Comparison of ENCODE assay signal across 9 cellular contexts in genomic region chr1:172662464-172663109, GRCh38. TPM values are rescaled to one million over a fixed set of nuclear protein-coding genes. Genes with fewer than 3 reads are reported as not detected.
DNase-seq lines count a peak whose midpoint lies in the region; ATAC-seq and TF ChIP-seq lines count a peak whose summit lies in the region.
"Had no signal": no experiment of that assay in that cellular context is flagged by ENCODE, and none has a peak within 500 bp of the region (broad histone marks: within the 10 kb centered on the region; RNA-seq: fewer than 3 reads in every experiment).

No MANE protein-coding gene starts in this region.

- no peaks in the 10 kb centered on the region for H3K9me2 ChIP-seq in SK-N-SH

- H3K4me1 ChIP-seq in SK-N-SH (ENCODE audit: control insufficient read depth in 1 of 2, insufficient read depth in 2 of 2, low read depth in 1 of 2, low read length in 1 of 2) = peaks cover 0 to 2% of the 10 kb centered on the region in 2 experiments; a peak in 3 of 4 replicates

- no peaks in the 10 kb centered on the region for H3K79me2 ChIP-seq in SK-N-SH (ENCODE audit: insufficient read depth)

- H3K27me3 ChIP-seq in SK-N-SH (ENCODE audit: insufficient read depth) = no peaks in the 10 kb centered on the region

- peak; percentile 88 for ATAC-seq in GM18519 (IDR thresholded peaks at IDR 0.05; ENCODE audit: low FRiP score, unreplicated experiment)
- ATAC-seq in HG03060 (IDR thresholded peaks at IDR 0.05; ENCODE audit: low read depth, unreplicated experiment) = peak; percentile 65

- intact Hi-C loops in activated naive CD4-positive, alpha-beta T cell treated with anti-CD3 and anti-CD28 coated beads for 36 hours (cut with micrococcal nuclease) = loop anchor here (1.0 to 2.0 kb wide), 8 partner anchors 8 to 176 kb away; partner anchors contain the start of gene SUCO

- H3K27ac ChIP-seq in SK-N-SH (ENCODE audit: low read depth in 2 of 2, low read length in 1 of 2) = no peak overlapping the region

- H3K4me3 ChIP-seq in SK-N-SH (ENCODE audit: low read depth in 2 of 2, low read length in 1 of 2) = no peak overlapping the region

- POLR2A ChIA-PET in SK-N-SH (lab: Yijun Ruan, JAX) = no interaction called here

- peaks cover 17% of the 10 kb centered on the region for H3K36me3 Mint-ChIP-seq in activated naive CD4-positive, alpha-beta T cell treated with anti-CD3 and anti-CD28 coated beads for 36 hours (ENCODE audit: low read depth)
- H3K36me3 Mint-ChIP-seq in type B pancreatic cell = no peaks in the 10 kb centered on the region

- no peak for TF ChIP-seq CTCF in SK-N-SH (IDR thresholded peaks at IDR 0.05)
- no peak for TF ChIP-seq CTCF in type B pancreatic cell (conservative IDR thresholded peaks at IDR 0.05)

- H3K9me3 ChIP-seq in SK-N-SH = no peaks in the 10 kb centered on the region

- H3K4me2 ChIP-seq in SK-N-SH = no peak overlapping the region

- no peak overlapping the region for H3K9ac ChIP-seq in SK-N-SH

- H2AFZ ChIP-seq in SK-N-SH (ENCODE audit: low read depth) = peak overlapping the region; percentile 78; the same call in 1 of the 2 replicates

- CTCF ChIA-PET in SK-N-SH (lab: Yijun Ruan, JAX) = no interaction called here
- CTCF ChIA-PET in activated naive CD4-positive, alpha-beta T cell treated with anti-CD3 and anti-CD28 coated beads for 36 hours (lab: Charles Lee) = interaction anchor here (0.9 to 1.7 kb wide), 3 partner anchors 52 to 75 kb away, joined by 3 to 6 read pairs (median 4); no protein-coding TSS in a partner anchor

- H3K27me3 Mint-ChIP-seq in activated naive CD4-positive, alpha-beta T cell treated with anti-CD3 and anti-CD28 coated beads for 36 hours (ENCODE audit: low read depth) = peaks cover 3% of the 10 kb centered on the region
- H3K27me3 Mint-ChIP-seq in type B pancreatic cell = peaks cover 5% of the 10 kb centered on the region

- H3K4me3 Mint-ChIP-seq in activated naive CD4-positive, alpha-beta T cell treated with anti-CD3 and anti-CD28 coated beads for 36 hours = peak overlapping the region; percentile 26
- no peak overlapping the region for H3K4me3 Mint-ChIP-seq in type B pancreatic cell
- H3K4me3 Mint-ChIP-seq: dendritic cell treated with granulocyte-macrophage colony-stimulating factor and Interleukin-4, amounts not matched to agents 40 ng/mL and 50 ng/mL, for 4 days had no signal

- H3K27ac Mint-ChIP-seq in activated naive CD4-positive, alpha-beta T cell treated with anti-CD3 and anti-CD28 coated beads for 36 hours = peak overlapping the region; percentile 60
- H3K27ac Mint-ChIP-seq in type B pancreatic cell = no peak overlapping the region
- H3K27ac Mint-ChIP-seq: dendritic cell treated with granulocyte-macrophage colony-stimulating factor and Interleukin-4, amounts not matched to agents 40 ng/mL and 50 ng/mL, for 4 days had no signal

- no peak for TF ChIP-seq EP300 in SK-N-SH (IDR thresholded peaks at IDR 0.05; ENCODE audit: borderline replicate concordance in 1 of 2, low read depth in 1 of 2, low read length in 1 of 2)

- peaks cover 68% of the 10 kb centered on the region for H3K4me1 Mint-ChIP-seq in activated naive CD4-positive, alpha-beta T cell treated with anti-CD3 and anti-CD28 coated beads for 36 hours (ENCODE audit: low read depth)
- H3K4me1 Mint-ChIP-seq in type B pancreatic cell (ENCODE audit: unreplicated experiment) = no peaks in the 10 kb centered on the region

- peak; percentile 43 for DNase-seq in SK-N-SH
- peak; percentile 96 for DNase-seq in activated naive CD4-positive, alpha-beta T cell treated with anti-CD3 and anti-CD28 coated beads for 36 hours
- peak; percentile 94 for DNase-seq in kidney glomerular epithelial cell (lab: John Stamatoyannopoulos, UW)
- peak; percentile 83 for DNase-seq in stimulated activated CD8-positive, alpha-beta memory T cell treated with anti-CD3 and anti-CD28 coated beads, Interleukin-4, amount 100 ng/mL, for 24 hours (ENCODE audit: low read depth)
- no peak for DNase-seq in type B pancreatic cell (ENCODE audit: extremely low spot score, unreplicated experiment)
- DNase-seq in NCI-H1048 (lab: John Stamatoyannopoulos, UW) = no peak

- 40% methylated on average over 14 of the region's 14 CpGs for WGBS in SK-N-SH (ENCODE audit: low lambda C conversion rate)

- H3F3A ChIP-seq in SK-N-SH (replicated peaks; ENCODE audit: insufficient read depth) = no peaks in the 10 kb centered on the region

- no peak for TF ChIP-seq RAD21 in SK-N-SH (IDR thresholded peaks at IDR 0.05; ENCODE audit: low read length)

- H3K9me3 Mint-ChIP-seq in activated naive CD4-positive, alpha-beta T cell treated with anti-CD3 and anti-CD28 coated beads for 36 hours = no peaks in the 10 kb centered on the region
- peaks cover 6% of the 10 kb centered on the region for H3K9me3 Mint-ChIP-seq in type B pancreatic cell
- H3K9me3 Mint-ChIP-seq: dendritic cell treated with granulocyte-macrophage colony-stimulating factor and Interleukin-4, amounts not matched to agents 40 ng/mL and 50 ng/mL, for 4 days had no signal

- no peaks in the 10 kb centered on the region for H4K20me1 ChIP-seq in SK-N-SH (ENCODE audit: insufficient read depth)

- H3K36me3 ChIP-seq in SK-N-SH (replicated peaks in 1 of 2; ENCODE audit: control insufficient read depth in 1 of 2, insufficient read depth in 2 of 2, low read length in 1 of 2) = no peaks in the 10 kb centered on the region

TF ChIP-seq in SK-N-SH, 30 proteins besides CTCF, POLR2A, EP300 and RAD21:
- TF ChIP-seq NFIC (IDR thresholded peaks at IDR 0.05; ENCODE audit: borderline replicate concordance) (peak; percentile 75), EZH2phosphoT487 (IDR thresholded peaks at IDR 0.05; ENCODE audit: borderline replicate concordance, low read depth) (no peak), TCF12 (IDR thresholded peaks at IDR 0.05) (peak; percentile 26; the same call in 1 of the 2 replicates)

RNA-seq across cellular contexts. Expression of gene FASLG, which starts 3.7 kb away (rescaled TPM):
- not detected in 2 replicates for polyA plus RNA-seq in SK-N-SH (2012; rRNA removed)
- not detected in 2 replicates for polyA plus RNA-seq in SK-N-SH (2012; cell fraction: cytosol; rRNA removed)
- not detected in 2 replicates for polyA plus RNA-seq in SK-N-SH (2012; cell fraction: nucleus; rRNA removed)
- under 1 TPM; 0.31 to 0.67 TPM for total RNA-seq in activated naive CD4-positive, alpha-beta T cell treated with anti-CD3 and anti-CD28 coated beads for 36 hours
- total RNA-seq in type B pancreatic cell (ENCODE audit: low replicate concordance) = not detected in 2 replicates

Comparison
In these comparisons a context has a peak if more than half of its experiments do, and no peak if none do; other contexts are left out.
1. DNase-seq: peak in SK-N-SH (single experiment), activated naive CD4-positive, alpha-beta T cell treated with anti-CD3 and anti-CD28 coated beads for 36 hours (single experiment), kidney glomerular epithelial cell (single experiment) and stimulated activated CD8-positive, alpha-beta memory T cell treated with anti-CD3 and anti-CD28 coated beads, Interleukin-4, amount 100 ng/mL, for 24 hours (single experiment); none in type B pancreatic cell (single experiment) and NCI-H1048 (single experiment).